In genomic region chr21:32021319-32022027, GRCh38 we compare ENCODE assay signal across 1 cellular context.
TF ChIP-seq lines count a peak whose summit lies in the region.

No MANE protein-coding gene starts in this region.

TF ChIP-seq in HepG2, 621 proteins besides CTCF, POLR2A, EP300 and RAD21 (continued from another document):
- TF ChIP-seq ZIK1 (CRISPR knock-in tag; IDR thresholded peaks at IDR 0.05; ENCODE audit: borderline replicate concordance, low read depth) (no peak), ZNF124 (CRISPR knock-in tag; IDR thresholded peaks at IDR 0.05) (no peak), HNF4A (CRISPR knock-in tag; IDR thresholded peaks at IDR 0.05) (no peak), SYNCRIP (IDR thresholded peaks at IDR 0.05; ENCODE audit: insufficient read depth, low read depth, low read length) (no peak), RXRA (CRISPR knock-in tag; IDR thresholded peaks at IDR 0.05) (no peak), RFXANK (CRISPR knock-in tag; IDR thresholded peaks at IDR 0.05) (no peak)
TF ChIP-seq in HepG2: peak in this region for 0.
